16 cellular contexts compared by ENCODE assay signal in the genomic region with DNA sequence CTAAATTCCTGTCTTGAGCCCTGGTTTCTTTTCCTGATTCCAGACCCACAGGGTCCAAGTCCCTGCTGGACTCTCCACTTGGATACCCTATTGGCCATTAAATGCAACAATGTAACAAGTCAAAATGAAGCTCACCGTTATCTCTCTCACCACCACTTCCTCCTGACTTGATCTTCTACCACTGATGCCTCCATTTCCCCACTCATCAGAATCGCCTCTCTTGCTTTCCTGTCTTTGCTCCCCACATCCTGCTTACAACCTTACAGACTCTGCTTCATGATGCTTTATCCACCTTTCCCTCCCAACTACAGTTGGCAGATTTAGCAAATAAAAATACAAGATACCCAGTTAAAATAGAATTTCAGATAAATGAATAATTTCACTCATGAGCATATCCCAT.
DNase-seq lines count a peak whose midpoint lies in the region; ATAC-seq and TF ChIP-seq lines count a peak whose summit lies in the region.
"Had no signal": no experiment of that assay in that cellular context is flagged by ENCODE, and none has a peak within 500 bp of the region (broad histone marks: within the 10 kb centered on the region; RNA-seq: fewer than 3 reads in every experiment).

No MANE protein-coding gene starts in this region.

- H3K9me3 ChIP-seq in DND-41 (ENCODE audit: insufficient read depth, low read length, severe bottlenecking), result no peaks in the 10 kb centered on the region
- H3K9me3 ChIP-seq in KOPT-K1 (ENCODE audit: insufficient read depth, low read length, poor library complexity, severe bottlenecking), result no peaks in the 10 kb centered on the region
- H3K9me3 ChIP-seq: Caco-2 had no signal

- H3K36me3 Mint-ChIP-seq in activated CD8-positive, alpha-beta memory T cell treated with anti-CD3 and anti-CD28 coated beads, Interleukin-2, amount 10 ng/mL, durations not matched to agents 7 days and 5 days, result no peaks in the 10 kb centered on the region
- H3K36me3 Mint-ChIP-seq: CD4-positive, alpha-beta memory T cell had no signal

- H3K27me3 ChIP-seq in DND-41 (ENCODE audit: insufficient read depth, low read length, poor library complexity), result no peaks in the 10 kb centered on the region

- H2AFZ ChIP-seq in DND-41 (ENCODE audit: low read depth, low read length), result no peak overlapping the region
- H2AFZ ChIP-seq: GM23248 had no signal

- H3K27me3 Mint-ChIP-seq in activated CD8-positive, alpha-beta memory T cell treated with anti-CD3 and anti-CD28 coated beads, Interleukin-2, amount 10 ng/mL, durations not matched to agents 7 days and 5 days, result peaks cover 39% of the 10 kb centered on the region

- no peak overlapping the region for H3K4me3 ChIP-seq in DND-41 (ENCODE audit: low read depth in 1 of 2, low read length in 2 of 2)
- H3K4me3 ChIP-seq: GM12878, GM23248 had no signal

- H3K4me3 Mint-ChIP-seq in activated CD8-positive, alpha-beta memory T cell treated with anti-CD3 and anti-CD28 coated beads, Interleukin-2, amount 10 ng/mL, durations not matched to agents 7 days and 5 days, result no peak overlapping the region
- H3K4me3 Mint-ChIP-seq: CD4-positive, alpha-beta memory T cell had no signal

- H3K9me3 Mint-ChIP-seq in activated CD8-positive, alpha-beta memory T cell treated with anti-CD3 and anti-CD28 coated beads, Interleukin-2, amount 10 ng/mL, durations not matched to agents 7 days and 5 days (ENCODE audit: low read depth), result no peaks in the 10 kb centered on the region
- H3K9me3 Mint-ChIP-seq: CD4-positive, alpha-beta memory T cell had no signal

- H3K4me2 ChIP-seq in DND-41 (ENCODE audit: insufficient read depth, low read length), result no peak overlapping the region

- H3K79me2 ChIP-seq in DND-41 (ENCODE audit: insufficient read depth, low read length), result no peaks in the 10 kb centered on the region

- H3K4me1 Mint-ChIP-seq in activated CD8-positive, alpha-beta memory T cell treated with anti-CD3 and anti-CD28 coated beads, Interleukin-2, amount 10 ng/mL, durations not matched to agents 7 days and 5 days, result peaks cover 15% of the 10 kb centered on the region
- H3K4me1 Mint-ChIP-seq: CD4-positive, alpha-beta memory T cell had no signal

- H4K20me1 ChIP-seq in DND-41 (ENCODE audit: insufficient read depth, low read length), result no peaks in the 10 kb centered on the region

- no peak overlapping the region for H3K9ac ChIP-seq in DND-41 (ENCODE audit: low read depth, low read length)
- H3K9ac ChIP-seq: GM23248 had no signal

- no peak for DNase-seq in activated CD8-positive, alpha-beta memory T cell treated with anti-CD3 and anti-CD28 coated beads, Interleukin-2, amount 10 ng/mL, durations not matched to agents 7 days and 5 days
- no peak for DNase-seq in activated CD8-positive, alpha-beta memory T cell treated with anti-CD3 and anti-CD28 coated beads for 24 hours
- DNase-seq in DND-41, result no peak
- no peak for DNase-seq in KG1 (lab: John Stamatoyannopoulos, UW)
- DNase-seq: C1 segment of cervical spinal cord; Caco-2; CD4-positive, alpha-beta memory T cell; DMS153; EL; GDM1; GM23248; H7; HCEC 1CT had no signal

- H3K36me3 ChIP-seq in DND-41 (ENCODE audit: insufficient read depth, low read length) (no peaks in the 10 kb centered on the region), KOPT-K1 (ENCODE audit: insufficient read depth, low read length) (no peaks in the 10 kb centered on the region)

- no peak for TF ChIP-seq CTCF in DND-41 (IDR thresholded peaks at IDR 0.05; ENCODE audit: borderline replicate concordance, extremely low read depth, low read length, poor library complexity, severe bottlenecking)

- H3K27ac ChIP-seq in DND-41 (ENCODE audit: low read length), result no peak overlapping the region
- H3K27ac ChIP-seq in KOPT-K1 (ENCODE audit: low read depth, low read length, poor library complexity, severe bottlenecking), result peak overlapping the region; percentile 6
- H3K27ac ChIP-seq: GM23248 had no signal

- no peak for ATAC-seq in activated CD8-positive, alpha-beta memory T cell treated with anti-CD3 and anti-CD28 coated beads, Interleukin-2, amount 10 ng/mL, durations not matched to agents 7 days and 5 days
- ATAC-seq in DND-41 (ENCODE audit: insufficient read depth, low read depth) (peak; percentile 62; the same call in 1 of the 3 replicates), HG02852 (IDR thresholded peaks at IDR 0.05; ENCODE audit: unreplicated experiment) (no peak)
- ATAC-seq: GM12878 had no signal

- CTCF ChIA-PET in activated CD8-positive, alpha-beta memory T cell treated with anti-CD3 and anti-CD28 coated beads, Interleukin-2, amount 10 ng/mL, durations not matched to agents 7 days and 5 days (lab: Charles Lee), result no interaction called here

- peak overlapping the region; percentile 2 for H3K27ac Mint-ChIP-seq in activated CD8-positive, alpha-beta memory T cell treated with anti-CD3 and anti-CD28 coated beads, Interleukin-2, amount 10 ng/mL, durations not matched to agents 7 days and 5 days
- H3K27ac Mint-ChIP-seq: CD4-positive, alpha-beta memory T cell had no signal

- H3K4me1 ChIP-seq in DND-41 (ENCODE audit: insufficient read depth, low read length), result no peaks in the 10 kb centered on the region
